ENCODE assay signal across 8 cellular contexts in the genomic region with DNA sequence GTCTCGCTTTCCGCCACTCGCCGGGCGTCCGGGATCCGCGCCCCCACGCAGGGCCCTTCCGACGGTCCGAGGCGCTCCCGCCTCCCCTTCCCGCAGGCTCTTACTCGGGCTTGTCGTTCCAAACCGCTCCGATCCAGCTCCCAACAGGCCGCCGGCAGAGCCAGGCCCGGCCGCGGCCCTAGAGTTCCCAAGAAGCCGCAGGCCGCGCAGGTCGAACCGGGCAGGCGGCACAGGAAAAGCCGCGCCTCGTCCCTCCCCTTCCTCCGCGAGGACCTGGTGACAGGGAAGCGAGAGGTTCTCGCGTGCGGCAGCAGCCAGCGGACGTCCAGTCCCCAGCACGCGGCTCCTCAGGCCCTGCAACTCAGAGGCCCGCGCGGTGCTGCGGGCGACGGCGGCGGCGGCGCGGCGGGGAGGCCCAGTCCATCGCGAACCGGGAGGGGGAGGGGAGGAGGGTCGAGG. TPM values are rescaled to one million over a fixed set of nuclear protein-coding genes. Genes with fewer than 3 reads are reported as not detected.
DNase-seq lines count a peak whose midpoint lies in the region; ATAC-seq and TF ChIP-seq lines count a peak whose summit lies in the region.

No MANE protein-coding gene starts in this region.

- H3K9ac ChIP-seq in GM23248: peak overlapping the region; percentile 97

- no peak for TF ChIP-seq CTCF in GM12865 (IDR thresholded peaks at IDR 0.05; ENCODE audit: insufficient read depth, low read depth, low read length, missing control alignments)
- no peak for TF ChIP-seq CTCF in NB4 (IDR thresholded peaks at IDR 0.05; ENCODE audit: low read depth, low read length)
- TF ChIP-seq CTCF in chondrocyte (IDR thresholded peaks at IDR 0.05): no peak
- TF ChIP-seq CTCF in vagina (IDR thresholded peaks at IDR 0.05): no peak

- peaks cover 18% of the 10 kb centered on the region for H3K4me1 ChIP-seq in GM23248 (ENCODE audit: insufficient read depth)
- peaks cover 34% of the 10 kb centered on the region for H3K4me1 ChIP-seq in vagina

- peak overlapping the region; percentile 90 for H3K4me2 ChIP-seq in GM23248 (ENCODE audit: unreplicated experiment)

- peak overlapping the region; percentile 40 for H2AFZ ChIP-seq in GM23248

- H4K20me1 ChIP-seq in GM23248 (ENCODE audit: insufficient read depth): no peaks in the 10 kb centered on the region

- H3K27me3 Mint-ChIP-seq in chondrocyte (ENCODE audit: low read depth): no peaks in the 10 kb centered on the region

- H3K4me3 ChIP-seq in GM12865 (ENCODE audit: low read depth, low read length) (peak overlapping the region; percentile 77), GM23248 (peak overlapping the region; percentile 81), NB4 (ENCODE audit: low read depth, low read length) (peak overlapping the region; percentile 96), vagina (peak overlapping the region; percentile 65 to 71)

- H3K27ac ChIP-seq in GM23248: peak overlapping the region; percentile 97
- peak overlapping the region; percentile 97 for H3K27ac ChIP-seq in vagina

- in situ Hi-C loops in GM23248 (cut with MboI): no loop called here

- intact Hi-C loops in vagina (cut with DNase I): loop anchor here (5.0 kb wide), 1 partner anchor 40 kb away; no protein-coding TSS in a partner anchor

- peaks cover 24% of the 10 kb centered on the region for H3F3A ChIP-seq in GM23248 (ENCODE audit: insufficient read depth)

- WGBS in GM23248 (ENCODE audit: low coverage in 1 of 2, low lambda C conversion rate in 2 of 2, missing lambda C conversion rate in 2 of 2), 2 experiments: 1% methylated on average over 31 to 56 of the region's 59 CpGs

- peak overlapping the region; percentile 94 for H3K4me3 Mint-ChIP-seq in chondrocyte (ENCODE audit: unreplicated experiment)

- H3K27me3 ChIP-seq in GM23248 (replicated peaks; ENCODE audit: insufficient read depth) (no peaks in the 10 kb centered on the region), vagina (no peaks in the 10 kb centered on the region)

- DNase-seq in GM12865 (ENCODE audit: low read depth): no peak
- no peak for DNase-seq in GM23248
- DNase-seq in NB4 (ENCODE audit: low read depth): no peak
- peak; percentile 94 for DNase-seq in chondrocyte (ENCODE audit: low spot score)
- DNase-seq in mesenteric fat pad (ENCODE audit: low spot score): peak; percentile 96
- peak in 1 of 2 donors; percentile 89 for DNase-seq in vagina (ENCODE audit: extremely low spot score in 2 of 2)
- DNase-seq in NCI-H1436 (lab: John Stamatoyannopoulos, UW): no peak

- H3K27ac Mint-ChIP-seq in chondrocyte (ENCODE audit: unreplicated experiment): peak overlapping the region; percentile 97

- H3K36me3 ChIP-seq in GM23248 (ENCODE audit: low read depth) (peaks cover 4% of the 10 kb centered on the region; the same call in 1 of the 2 replicates), vagina (peaks cover 0 to 11% of the 10 kb centered on the region in 2 donors)

- no peaks in the 10 kb centered on the region for H3K9me2 ChIP-seq in GM23248 (ENCODE audit: insufficient read depth)

- H3K36me3 Mint-ChIP-seq in chondrocyte (ENCODE audit: low read depth): peaks cover 4% of the 10 kb centered on the region

- no peaks in the 10 kb centered on the region for H3K9me3 Mint-ChIP-seq in chondrocyte (ENCODE audit: low read depth)

- no peak for TF ChIP-seq POLR2A in NB4 (IDR thresholded peaks at IDR 0.05; ENCODE audit: extremely low read depth, insufficient read length)
- peak in 1 of 2 donors; percentile 54 for TF ChIP-seq POLR2A in vagina (IDR thresholded peaks at IDR 0.05)

- H3K9me3 ChIP-seq in GM23248 (ENCODE audit: low read depth) (no peaks in the 10 kb centered on the region), vagina (no peaks in the 10 kb centered on the region)

- H3K4me1 Mint-ChIP-seq in chondrocyte (ENCODE audit: low read depth): peaks cover 31% of the 10 kb centered on the region

- no peak for ATAC-seq in HG02870 (IDR thresholded peaks at IDR 0.05; ENCODE audit: unreplicated experiment)

- peaks cover 48% of the 10 kb centered on the region for H3K79me2 ChIP-seq in GM23248 (ENCODE audit: insufficient read depth)

RNA-seq across cellular contexts. Expression of a gene that starts 0.3 kb away (rescaled TPM):
- 110 and 145 TPM in 2 replicates for total RNA-seq in GM23248 (2014; rRNA removed; shearing (Covaris generic))
- polyA plus RNA-seq in GM23248 (2016; fragmentation: Nextera tagmentation; extraction: Ambion mirVana): 39.0 and 44.5 TPM in 2 replicates
- total RNA-seq in chondrocyte (142 to 178 TPM (median 146 TPM) in 3 replicates), mesenteric fat pad (164 TPM), vagina (325 TPM)

Comparison
In these comparisons a context has a peak if more than half of its experiments do, and no peak if none do; other contexts are left out.
1. DNase-seq: peak in chondrocyte (single experiment) and mesenteric fat pad (single experiment); none in GM12865 (single experiment), GM23248 (single experiment), NB4 (single experiment) and NCI-H1436 (single experiment).
2. Peak in every context shown above with its lines, with median percentiles within 50 percentile points of each other: H3K4me3 ChIP-seq.